Comparison of ENCODE assay signal across 8 cellular contexts in genomic region chr7:4681218-4681851, GRCh38. TPM values are rescaled to one million over a fixed set of nuclear protein-coding genes. Genes with fewer than 3 reads are reported as not detected.
DNase-seq lines count a peak whose midpoint lies in the region; ATAC-seq, FAIRE-seq and TF ChIP-seq lines count a peak whose summit lies in the region.

No MANE protein-coding gene starts in this region.

- WGBS in smooth muscle cell (ENCODE audit: low lambda C conversion rate) = 88% methylated on average over 6 of the region's 6 CpGs

- no peak for TF ChIP-seq CTCF in VCaP (conservative IDR thresholded peaks at IDR 0.05)
- TF ChIP-seq CTCF in epithelial cell of proximal tubule (conservative IDR thresholded peaks at IDR 0.05; ENCODE audit: low read depth, low read length) = no peak
- no peak for TF ChIP-seq CTCF in smooth muscle cell (IDR thresholded peaks at IDR 0.05; ENCODE audit: borderline replicate concordance, insufficient read depth, poor library complexity, severe bottlenecking)

- FAIRE-seq in GM18507 (lab: Jason Lieb, UNC) = peak; percentile 49

- H2AFZ ChIP-seq in smooth muscle cell (ENCODE audit: low read depth) = peak overlapping the region; percentile 77

- DNase-seq in GM18507 (ENCODE audit: extremely low spot score, insufficient read length, low read depth) (no peak), epithelial cell of proximal tubule (ENCODE audit: low read depth) (no peak), smooth muscle cell (lab: John Stamatoyannopoulos, UW; ENCODE audit: unreplicated experiment) (no peak), DMS79 treated with DMSO at 0.1 percent for 48 hours (lab: John Stamatoyannopoulos, UW) (no peak), NCI-H774 (lab: John Stamatoyannopoulos, UW) (no peak), NCI-H2107 treated with DMSO at 0.1 percent for 48 hours (lab: John Stamatoyannopoulos, UW; ENCODE audit: unreplicated experiment) (no peak)

- no peaks in the 10 kb centered on the region for H3K27me3 ChIP-seq in smooth muscle cell (ENCODE audit: low read depth)

- no peaks in the 10 kb centered on the region for H3F3A ChIP-seq in smooth muscle cell (ENCODE audit: low read depth)

- H3K9me3 ChIP-seq in smooth muscle cell (replicated peaks; ENCODE audit: low read depth) = no peaks in the 10 kb centered on the region

- peaks cover 14% of the 10 kb centered on the region for H3K4me1 ChIP-seq in smooth muscle cell (ENCODE audit: low read depth)

- peaks cover 33% of the 10 kb centered on the region for H4K20me1 ChIP-seq in smooth muscle cell (ENCODE audit: low read depth)

- H3K27ac ChIP-seq in VCaP = peak overlapping the region; percentile 87
- H3K27ac ChIP-seq in smooth muscle cell (ENCODE audit: low read depth) = no peak overlapping the region

- ATAC-seq in HG02623 (IDR thresholded peaks at IDR 0.05; ENCODE audit: unreplicated experiment) = no peak

- H3K9ac ChIP-seq in smooth muscle cell (ENCODE audit: low read depth) = no peak overlapping the region

- H3K36me3 ChIP-seq in smooth muscle cell (ENCODE audit: low read depth) = no peaks in the 10 kb centered on the region

- peak overlapping the region; percentile 84 for H3K4me2 ChIP-seq in smooth muscle cell

- peaks cover 39% of the 10 kb centered on the region for H3K79me2 ChIP-seq in smooth muscle cell (ENCODE audit: low read depth)

- peak overlapping the region; percentile 55 for H3K4me3 ChIP-seq in epithelial cell of proximal tubule (ENCODE audit: low read depth, low read length)
- H3K4me3 ChIP-seq in smooth muscle cell = peak overlapping the region; percentile 45

RNA-seq across cellular contexts. Expression of gene FOXK1, which starts 0.8 kb away (rescaled TPM):
- 24.4 and 30.4 TPM in 2 replicates for total RNA-seq in epithelial cell of proximal tubule
- total RNA-seq in smooth muscle cell = 10.4 and 11.6 TPM in 2 replicates
- polyA plus RNA-seq in smooth muscle cell = 6.0 and 8.5 TPM in 2 replicates
